Comparison of ENCODE assay signal across 20 cellular contexts in the genomic region with DNA sequence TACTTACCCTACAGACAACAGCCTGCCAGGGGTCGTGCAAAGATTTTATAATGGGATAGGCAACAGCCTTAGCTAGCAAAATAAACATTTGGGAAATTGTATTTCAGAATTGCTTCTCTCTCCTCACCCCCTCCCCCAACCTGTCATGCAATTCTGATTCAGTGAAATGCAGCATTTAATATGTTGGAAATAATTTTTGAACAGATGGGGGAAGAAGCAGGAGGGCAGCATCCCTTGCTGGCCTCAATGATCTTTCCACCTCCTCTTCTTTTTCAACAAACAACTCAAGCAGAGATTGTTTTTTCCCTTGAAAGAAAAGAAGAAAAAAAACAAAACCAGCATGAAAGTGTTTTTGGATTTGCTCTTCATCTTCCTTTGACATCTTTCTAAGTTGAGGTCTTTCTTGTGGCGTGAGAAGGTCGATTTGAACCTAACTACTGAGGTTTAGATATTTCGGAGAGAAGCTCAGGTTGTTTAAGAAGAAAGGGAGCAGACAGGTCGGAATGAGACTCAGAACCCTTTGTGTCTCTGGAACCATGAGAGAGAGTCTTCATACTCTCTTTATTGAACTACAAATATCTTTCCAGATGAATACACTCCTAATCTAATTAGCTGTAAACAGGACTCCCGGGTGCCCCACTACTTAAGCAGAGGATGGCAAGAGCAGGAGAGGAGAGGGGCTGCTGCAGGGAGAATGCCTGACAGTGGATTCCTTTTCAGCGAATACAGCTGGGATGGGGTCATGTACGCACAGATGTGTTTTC.
DNase-seq lines count a peak whose midpoint lies in the region; ATAC-seq lines count a peak whose summit lies in the region.
"Had no signal": no experiment of that assay in that cellular context is flagged by ENCODE, and none has a peak within 500 bp of the region (broad histone marks: within the 10 kb centered on the region; RNA-seq: fewer than 3 reads in every experiment).

No MANE protein-coding gene starts in this region.

- H3K36me3 Mint-ChIP-seq in T-helper 2 cell treated with Interferon-gamma antibody and Interleukin-4, amounts not matched to agents 5 μg/mL and 100 μg/mL, for 36 hours (ENCODE audit: low read depth): peaks cover 27% of the 10 kb centered on the region
- peaks cover 54% of the 10 kb centered on the region for H3K36me3 Mint-ChIP-seq in stimulated activated effector memory CD8-positive, alpha-beta T cell treated with anti-CD3 and anti-CD28 coated beads, Interleukin-12 subunit alpha, Interleukin-12 subunit beta, amount 100 ng/mL, for 72 hours
- H3K36me3 Mint-ChIP-seq: activated naive CD4-positive, alpha-beta T cell treated with anti-CD3 and anti-CD28 coated beads, Interleukin-2, amount 10 ng/mL, durations not matched to agents 7 days and 5 days had no signal

- H3K9me3 Mint-ChIP-seq in T-helper 2 cell treated with Interferon-gamma antibody and Interleukin-4, amounts not matched to agents 5 μg/mL and 100 μg/mL, for 36 hours: no peaks in the 10 kb centered on the region
- H3K9me3 Mint-ChIP-seq in stimulated activated effector memory CD8-positive, alpha-beta T cell treated with anti-CD3 and anti-CD28 coated beads, Interleukin-12 subunit alpha, Interleukin-12 subunit beta, amount 100 ng/mL, for 72 hours: no peaks in the 10 kb centered on the region
- H3K9me3 Mint-ChIP-seq: activated naive CD4-positive, alpha-beta T cell treated with anti-CD3 and anti-CD28 coated beads, Interleukin-2, amount 10 ng/mL, durations not matched to agents 7 days and 5 days; CD4-positive, alpha-beta memory T cell; stimulated activated naive CD8-positive, alpha-beta T cell treated with anti-CD3 and anti-CD28 coated beads, Interleukin-15, Interleukin-2, amounts not matched to agents 100 ng/mL and 50 ng/mL, for 24 hours had no signal

- H3K27ac Mint-ChIP-seq in T-helper 2 cell treated with Interferon-gamma antibody and Interleukin-4, amounts not matched to agents 5 μg/mL and 100 μg/mL, for 36 hours: peak overlapping the region; percentile 45
- peak overlapping the region; percentile 49 for H3K27ac Mint-ChIP-seq in stimulated activated effector memory CD8-positive, alpha-beta T cell treated with anti-CD3 and anti-CD28 coated beads, Interleukin-12 subunit alpha, Interleukin-12 subunit beta, amount 100 ng/mL, for 72 hours
- H3K27ac Mint-ChIP-seq: activated naive CD4-positive, alpha-beta T cell treated with anti-CD3 and anti-CD28 coated beads, Interleukin-2, amount 10 ng/mL, durations not matched to agents 7 days and 5 days; stimulated activated naive CD8-positive, alpha-beta T cell treated with anti-CD3 and anti-CD28 coated beads, Interleukin-15, Interleukin-2, amounts not matched to agents 100 ng/mL and 50 ng/mL, for 24 hours had no signal

- DNase-seq in T-helper 2 cell treated with Interferon-gamma antibody and Interleukin-4, amounts not matched to agents 5 μg/mL and 100 μg/mL, for 36 hours (ENCODE audit: low spot score): no peak
- DNase-seq in T-helper 2 cell (no peak), NCI-H524 (lab: John Stamatoyannopoulos, UW) (peak; percentile 23 to 56), cerebellum (ENCODE audit: low spot score) (peak; percentile 77), foreskin melanocyte (no peak)
- DNase-seq in stimulated activated effector memory CD8-positive, alpha-beta T cell treated with anti-CD3 and anti-CD28 coated beads, Interleukin-12 subunit alpha, Interleukin-12 subunit beta, amount 100 ng/mL, for 72 hours (ENCODE audit: low spot score in 2 of 2): no peak
- DNase-seq: activated CD4-positive, alpha-beta T cell treated with anti-CD3 and anti-CD28 coated beads, Interleukin-2, amount 50 U/mL, for 4 hours; activated naive CD4-positive, alpha-beta T cell treated with anti-CD3 and anti-CD28 coated beads, Interleukin-2, amount 10 ng/mL, durations not matched to agents 7 days and 5 days; activated T-cell treated with anti-CD3 and anti-CD28 coated beads, Interleukin-2, amount 50 U/mL, for 1 hour; brain microvascular endothelial cell; CD4-positive, alpha-beta memory T cell; left colon; MG63; NCI-H2029; ovary; RPMI8226; upper lobe of right lung had no signal

- no peak for ATAC-seq in stimulated activated effector memory CD8-positive, alpha-beta T cell treated with anti-CD3 and anti-CD28 coated beads, Interleukin-12 subunit alpha, Interleukin-12 subunit beta, amount 100 ng/mL, for 72 hours
- ATAC-seq in GM21526 (IDR thresholded peaks at IDR 0.05; ENCODE audit: low FRiP score, unreplicated experiment) (no peak), HG03354 (IDR thresholded peaks at IDR 0.05; ENCODE audit: poor library complexity, severe bottlenecking, unreplicated experiment) (no peak)
- ATAC-seq: left colon had no signal

- no peaks in the 10 kb centered on the region for H3K27me3 Mint-ChIP-seq in T-helper 2 cell treated with Interferon-gamma antibody and Interleukin-4, amounts not matched to agents 5 μg/mL and 100 μg/mL, for 36 hours (ENCODE audit: low read depth)
- H3K27me3 Mint-ChIP-seq: stimulated activated naive CD8-positive, alpha-beta T cell treated with anti-CD3 and anti-CD28 coated beads, Interleukin-15, Interleukin-2, amounts not matched to agents 100 ng/mL and 50 ng/mL, for 24 hours had no signal

- no peak overlapping the region for H3K4me3 Mint-ChIP-seq in T-helper 2 cell treated with Interferon-gamma antibody and Interleukin-4, amounts not matched to agents 5 μg/mL and 100 μg/mL, for 36 hours
- no peak overlapping the region for H3K4me3 Mint-ChIP-seq in stimulated activated effector memory CD8-positive, alpha-beta T cell treated with anti-CD3 and anti-CD28 coated beads, Interleukin-12 subunit alpha, Interleukin-12 subunit beta, amount 100 ng/mL, for 72 hours
- H3K4me3 Mint-ChIP-seq: activated naive CD4-positive, alpha-beta T cell treated with anti-CD3 and anti-CD28 coated beads, Interleukin-2, amount 10 ng/mL, durations not matched to agents 7 days and 5 days; stimulated activated naive CD8-positive, alpha-beta T cell treated with anti-CD3 and anti-CD28 coated beads, Interleukin-15, Interleukin-2, amounts not matched to agents 100 ng/mL and 50 ng/mL, for 24 hours had no signal

- peaks cover 28% of the 10 kb centered on the region for H3K4me1 Mint-ChIP-seq in T-helper 2 cell treated with Interferon-gamma antibody and Interleukin-4, amounts not matched to agents 5 μg/mL and 100 μg/mL, for 36 hours (ENCODE audit: low read depth)
- peaks cover 50% of the 10 kb centered on the region for H3K4me1 Mint-ChIP-seq in stimulated activated effector memory CD8-positive, alpha-beta T cell treated with anti-CD3 and anti-CD28 coated beads, Interleukin-12 subunit alpha, Interleukin-12 subunit beta, amount 100 ng/mL, for 72 hours

Comparison
In these comparisons a context has a peak if more than half of its experiments do, and no peak if none do; other contexts are left out.
1. DNase-seq: peak in NCI-H524 (2 of 2) and cerebellum (single experiment); none in T-helper 2 cell treated with Interferon-gamma antibody and Interleukin-4, amounts not matched to agents 5 μg/mL and 100 μg/mL, for 36 hours (single experiment), T-helper 2 cell (0 of 5), stimulated activated effector memory CD8-positive, alpha-beta T cell treated with anti-CD3 and anti-CD28 coated beads, Interleukin-12 subunit alpha, Interleukin-12 subunit beta, amount 100 ng/mL, for 72 hours (0 of 2) and foreskin melanocyte (single experiment).